Comparison of ENCODE assay signal across 1 cellular context in the genomic region with DNA sequence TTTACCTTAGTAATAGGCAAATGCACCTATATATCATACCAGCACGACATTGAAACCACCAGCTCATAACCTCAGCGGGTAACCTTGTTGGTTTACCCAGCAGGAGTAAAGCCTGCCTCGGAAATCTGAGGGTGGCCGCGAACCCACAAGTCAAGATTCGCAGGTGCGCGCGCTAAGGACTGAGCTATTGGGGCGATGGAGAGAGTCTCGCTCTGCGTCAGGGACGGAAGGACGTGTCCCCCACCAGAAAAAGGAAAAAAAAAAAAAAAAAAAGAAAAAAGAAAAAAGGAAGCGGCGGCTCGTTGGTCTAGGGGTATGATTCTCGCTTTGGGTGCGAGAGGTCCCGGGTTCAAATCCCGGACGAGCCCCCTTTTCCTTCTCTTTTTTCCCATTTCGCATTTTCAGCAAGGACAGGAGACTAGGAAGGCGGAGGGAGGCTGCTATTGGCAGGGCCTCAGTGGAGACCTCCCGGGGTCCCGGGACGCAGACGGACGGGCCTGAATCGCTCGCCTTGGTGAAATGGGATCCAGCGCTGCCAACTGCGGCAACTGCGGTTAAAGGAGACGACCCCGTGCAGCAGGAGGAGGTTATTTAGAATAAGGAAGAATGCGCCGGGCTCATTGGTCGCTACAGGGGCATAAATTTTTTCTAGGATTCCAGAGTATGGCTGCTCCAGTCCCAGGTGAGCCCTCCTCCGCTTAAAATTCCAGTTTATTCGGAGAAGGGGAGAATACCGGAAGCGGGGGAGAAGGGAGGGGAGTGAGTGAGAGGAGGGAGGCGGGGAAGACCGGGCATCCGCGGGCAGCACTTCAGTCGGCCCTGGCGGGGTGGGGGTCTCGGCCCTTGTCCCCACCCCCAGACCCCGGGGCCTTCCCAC.
TF ChIP-seq lines count a peak whose summit lies in the region.

A gene (plus strand): TSS at position 407 of the 877 bp plus-strand sequence.

TF ChIP-seq in K562, 482 proteins besides CTCF, POLR2A, EP300 and RAD21 (continued from another document):
- TF ChIP-seq, protein P1, sequence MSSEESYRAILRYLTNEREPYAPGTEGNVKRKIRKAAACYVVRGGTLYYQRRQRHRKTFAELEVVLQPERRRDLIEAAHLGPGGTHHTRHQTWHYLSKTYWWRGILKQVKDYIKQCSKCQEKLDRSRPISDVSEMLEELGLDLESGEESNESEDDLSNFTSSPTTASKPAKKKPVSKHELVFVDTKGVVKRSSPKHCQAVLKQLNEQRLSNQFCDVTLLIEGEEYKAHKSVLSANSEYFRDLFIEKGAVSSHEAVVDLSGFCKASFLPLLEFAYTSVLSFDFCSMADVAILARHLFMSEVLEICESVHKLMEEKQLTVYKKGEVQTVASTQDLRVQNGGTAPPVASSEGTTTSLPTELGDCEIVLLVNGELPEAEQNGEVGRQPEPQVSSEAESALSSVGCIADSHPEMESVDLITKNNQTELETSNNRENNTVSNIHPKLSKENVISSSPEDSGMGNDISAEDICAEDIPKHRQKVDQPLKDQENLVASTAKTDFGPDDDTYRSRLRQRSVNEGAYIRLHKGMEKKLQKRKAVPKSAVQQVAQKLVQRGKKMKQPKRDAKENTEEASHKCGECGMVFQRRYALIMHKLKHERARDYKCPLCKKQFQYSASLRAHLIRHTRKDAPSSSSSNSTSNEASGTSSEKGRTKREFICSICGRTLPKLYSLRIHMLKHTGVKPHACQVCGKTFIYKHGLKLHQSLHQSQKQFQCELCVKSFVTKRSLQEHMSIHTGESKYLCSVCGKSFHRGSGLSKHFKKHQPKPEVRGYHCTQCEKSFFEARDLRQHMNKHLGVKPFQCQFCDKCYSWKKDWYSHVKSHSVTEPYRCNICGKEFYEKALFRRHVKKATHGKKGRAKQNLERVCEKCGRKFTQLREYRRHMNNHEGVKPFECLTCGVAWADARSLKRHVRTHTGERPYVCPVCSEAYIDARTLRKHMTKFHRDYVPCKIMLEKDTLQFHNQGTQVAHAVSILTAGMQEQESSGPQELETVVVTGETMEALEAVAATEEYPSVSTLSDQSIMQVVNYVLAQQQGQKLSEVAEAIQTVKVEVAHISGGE (CRISPR knock-in tag; IDR thresholded peaks at IDR 0.05), result no peak
- peak; percentile 57; the same call in 1 of the 2 replicates for TF ChIP-seq NBN (IDR thresholded peaks at IDR 0.05; ENCODE audit: low read depth)
- TF ChIP-seq KDM1A (IDR thresholded peaks at IDR 0.05), result peak; percentile 72 to 74; a peak in 3 of 4 replicates
- peak; percentile 75 for TF ChIP-seq HNRNPLL (IDR thresholded peaks at IDR 0.05; ENCODE audit: low read depth, low read length, poor library complexity, severe bottlenecking)
- 0 out of 2 replicates have a peak, but pooled peaks have one; percentile 40 for TF ChIP-seq HDAC2 (IDR thresholded peaks at IDR 0.05)
- no peak for TF ChIP-seq HDAC6 (IDR thresholded peaks at IDR 0.05; ENCODE audit: low read depth, low read length)
- TF ChIP-seq, protein P2, sequence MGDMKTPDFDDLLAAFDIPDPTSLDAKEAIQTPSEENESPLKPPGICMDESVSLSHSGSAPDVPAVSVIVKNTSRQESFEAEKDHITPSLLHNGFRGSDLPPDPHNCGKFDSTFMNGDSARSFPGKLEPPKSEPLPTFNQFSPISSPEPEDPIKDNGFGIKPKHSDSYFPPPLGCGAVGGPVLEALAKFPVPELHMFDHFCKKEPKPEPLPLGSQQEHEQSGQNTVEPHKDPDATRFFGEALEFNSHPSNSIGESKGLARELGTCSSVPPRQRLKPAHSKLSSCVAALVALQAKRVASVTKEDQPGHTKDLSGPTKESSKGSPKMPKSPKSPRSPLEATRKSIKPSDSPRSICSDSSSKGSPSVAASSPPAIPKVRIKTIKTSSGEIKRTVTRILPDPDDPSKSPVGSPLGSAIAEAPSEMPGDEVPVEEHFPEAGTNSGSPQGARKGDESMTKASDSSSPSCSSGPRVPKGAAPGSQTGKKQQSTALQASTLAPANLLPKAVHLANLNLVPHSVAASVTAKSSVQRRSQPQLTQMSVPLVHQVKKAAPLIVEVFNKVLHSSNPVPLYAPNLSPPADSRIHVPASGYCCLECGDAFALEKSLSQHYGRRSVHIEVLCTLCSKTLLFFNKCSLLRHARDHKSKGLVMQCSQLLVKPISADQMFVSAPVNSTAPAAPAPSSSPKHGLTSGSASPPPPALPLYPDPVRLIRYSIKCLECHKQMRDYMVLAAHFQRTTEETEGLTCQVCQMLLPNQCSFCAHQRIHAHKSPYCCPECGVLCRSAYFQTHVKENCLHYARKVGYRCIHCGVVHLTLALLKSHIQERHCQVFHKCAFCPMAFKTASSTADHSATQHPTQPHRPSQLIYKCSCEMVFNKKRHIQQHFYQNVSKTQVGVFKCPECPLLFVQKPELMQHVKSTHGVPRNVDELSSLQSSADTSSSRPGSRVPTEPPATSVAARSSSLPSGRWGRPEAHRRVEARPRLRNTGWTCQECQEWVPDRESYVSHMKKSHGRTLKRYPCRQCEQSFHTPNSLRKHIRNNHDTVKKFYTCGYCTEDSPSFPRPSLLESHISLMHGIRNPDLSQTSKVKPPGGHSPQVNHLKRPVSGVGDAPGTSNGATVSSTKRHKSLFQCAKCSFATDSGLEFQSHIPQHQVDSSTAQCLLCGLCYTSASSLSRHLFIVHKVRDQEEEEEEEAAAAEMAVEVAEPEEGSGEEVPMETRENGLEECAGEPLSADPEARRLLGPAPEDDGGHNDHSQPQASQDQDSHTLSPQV (IDR thresholded peaks at IDR 0.05), result no peak
- no peak for TF ChIP-seq HSF4 (CRISPR knock-in tag; IDR thresholded peaks at IDR 0.05; ENCODE audit: borderline replicate concordance)
- TF ChIP-seq, protein P3, sequence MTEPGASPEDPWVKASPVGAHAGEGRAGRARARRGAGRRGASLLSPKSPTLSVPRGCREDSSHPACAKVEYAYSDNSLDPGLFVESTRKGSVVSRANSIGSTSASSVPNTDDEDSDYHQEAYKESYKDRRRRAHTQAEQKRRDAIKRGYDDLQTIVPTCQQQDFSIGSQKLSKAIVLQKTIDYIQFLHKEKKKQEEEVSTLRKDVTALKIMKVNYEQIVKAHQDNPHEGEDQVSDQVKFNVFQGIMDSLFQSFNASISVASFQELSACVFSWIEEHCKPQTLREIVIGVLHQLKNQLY (CRISPR knock-in tag; conservative IDR thresholded peaks at IDR 0.05), result no peak
- peak; percentile 69 for TF ChIP-seq POLR3A (IDR thresholded peaks at IDR 0.05; ENCODE audit: borderline replicate concordance, extremely low read depth, insufficient read depth, insufficient read length)
- TF ChIP-seq DPF2 (IDR thresholded peaks at IDR 0.05), result no peak
- TF ChIP-seq SUPT5H (IDR thresholded peaks at IDR 0.05), result no peak
- no peak for TF ChIP-seq ZNF41 (CRISPR knock-in tag; conservative IDR thresholded peaks at IDR 0.05)
- TF ChIP-seq ZSCAN29 (IDR thresholded peaks at IDR 0.05), result peak; percentile 31; the same call in 1 of the 2 replicates
- TF ChIP-seq, protein P4, sequence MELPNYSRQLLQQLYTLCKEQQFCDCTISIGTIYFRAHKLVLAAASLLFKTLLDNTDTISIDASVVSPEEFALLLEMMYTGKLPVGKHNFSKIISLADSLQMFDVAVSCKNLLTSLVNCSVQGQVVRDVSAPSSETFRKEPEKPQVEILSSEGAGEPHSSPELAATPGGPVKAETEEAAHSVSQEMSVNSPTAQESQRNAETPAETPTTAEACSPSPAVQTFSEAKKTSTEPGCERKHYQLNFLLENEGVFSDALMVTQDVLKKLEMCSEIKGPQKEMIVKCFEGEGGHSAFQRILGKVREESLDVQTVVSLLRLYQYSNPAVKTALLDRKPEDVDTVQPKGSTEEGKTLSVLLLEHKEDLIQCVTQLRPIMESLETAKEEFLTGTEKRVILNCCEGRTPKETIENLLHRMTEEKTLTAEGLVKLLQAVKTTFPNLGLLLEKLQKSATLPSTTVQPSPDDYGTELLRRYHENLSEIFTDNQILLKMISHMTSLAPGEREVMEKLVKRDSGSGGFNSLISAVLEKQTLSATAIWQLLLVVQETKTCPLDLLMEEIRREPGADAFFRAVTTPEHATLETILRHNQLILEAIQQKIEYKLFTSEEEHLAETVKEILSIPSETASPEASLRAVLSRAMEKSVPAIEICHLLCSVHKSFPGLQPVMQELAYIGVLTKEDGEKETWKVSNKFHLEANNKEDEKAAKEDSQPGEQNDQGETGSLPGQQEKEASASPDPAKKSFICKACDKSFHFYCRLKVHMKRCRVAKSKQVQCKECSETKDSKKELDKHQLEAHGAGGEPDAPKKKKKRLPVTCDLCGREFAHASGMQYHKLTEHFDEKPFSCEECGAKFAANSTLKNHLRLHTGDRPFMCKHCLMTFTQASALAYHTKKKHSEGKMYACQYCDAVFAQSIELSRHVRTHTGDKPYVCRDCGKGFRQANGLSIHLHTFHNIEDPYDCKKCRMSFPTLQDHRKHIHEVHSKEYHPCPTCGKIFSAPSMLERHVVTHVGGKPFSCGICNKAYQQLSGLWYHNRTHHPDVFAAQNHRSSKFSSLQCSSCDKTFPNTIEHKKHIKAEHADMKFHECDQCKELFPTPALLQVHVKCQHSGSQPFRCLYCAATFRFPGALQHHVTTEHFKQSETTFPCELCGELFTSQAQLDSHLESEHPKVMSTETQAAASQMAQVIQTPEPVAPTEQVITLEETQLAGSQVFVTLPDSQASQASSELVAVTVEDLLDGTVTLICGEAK (IDR thresholded peaks at IDR 0.05), result peak; percentile 42; the same call in 1 of the 2 replicates
- TF ChIP-seq, protein P4 (CRISPR knock-in tag; IDR thresholded peaks at IDR 0.05), result no peak
- no peak for TF ChIP-seq MYNN (IDR thresholded peaks at IDR 0.05)
- no peak for TF ChIP-seq MYNN (CRISPR knock-in tag; IDR thresholded peaks at IDR 0.05)
- TF ChIP-seq ADNP (tag; IDR thresholded peaks at IDR 0.05), result peak; percentile 96
- TF ChIP-seq SMAD2 (IDR thresholded peaks at IDR 0.05; ENCODE audit: low read depth, low read length), result no peak
- TF ChIP-seq, protein P5, sequence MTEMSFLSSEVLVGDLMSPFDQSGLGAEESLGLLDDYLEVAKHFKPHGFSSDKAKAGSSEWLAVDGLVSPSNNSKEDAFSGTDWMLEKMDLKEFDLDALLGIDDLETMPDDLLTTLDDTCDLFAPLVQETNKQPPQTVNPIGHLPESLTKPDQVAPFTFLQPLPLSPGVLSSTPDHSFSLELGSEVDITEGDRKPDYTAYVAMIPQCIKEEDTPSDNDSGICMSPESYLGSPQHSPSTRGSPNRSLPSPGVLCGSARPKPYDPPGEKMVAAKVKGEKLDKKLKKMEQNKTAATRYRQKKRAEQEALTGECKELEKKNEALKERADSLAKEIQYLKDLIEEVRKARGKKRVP (CRISPR knock-in tag; IDR thresholded peaks at IDR 0.05), result no peak
- 0 out of 4 replicates have a peak, but pooled peaks of 1 of the 2 experiments have one; percentile 4 for TF ChIP-seq HDAC1 (IDR thresholded peaks at IDR 0.05)
- peak; percentile 71 for TF ChIP-seq ELF1 (tag; IDR thresholded peaks at IDR 0.05)
- no peak for TF ChIP-seq SREBF1 (IDR thresholded peaks at IDR 0.05; ENCODE audit: borderline replicate concordance, low read depth, low read length)
- TF ChIP-seq, protein P6, sequence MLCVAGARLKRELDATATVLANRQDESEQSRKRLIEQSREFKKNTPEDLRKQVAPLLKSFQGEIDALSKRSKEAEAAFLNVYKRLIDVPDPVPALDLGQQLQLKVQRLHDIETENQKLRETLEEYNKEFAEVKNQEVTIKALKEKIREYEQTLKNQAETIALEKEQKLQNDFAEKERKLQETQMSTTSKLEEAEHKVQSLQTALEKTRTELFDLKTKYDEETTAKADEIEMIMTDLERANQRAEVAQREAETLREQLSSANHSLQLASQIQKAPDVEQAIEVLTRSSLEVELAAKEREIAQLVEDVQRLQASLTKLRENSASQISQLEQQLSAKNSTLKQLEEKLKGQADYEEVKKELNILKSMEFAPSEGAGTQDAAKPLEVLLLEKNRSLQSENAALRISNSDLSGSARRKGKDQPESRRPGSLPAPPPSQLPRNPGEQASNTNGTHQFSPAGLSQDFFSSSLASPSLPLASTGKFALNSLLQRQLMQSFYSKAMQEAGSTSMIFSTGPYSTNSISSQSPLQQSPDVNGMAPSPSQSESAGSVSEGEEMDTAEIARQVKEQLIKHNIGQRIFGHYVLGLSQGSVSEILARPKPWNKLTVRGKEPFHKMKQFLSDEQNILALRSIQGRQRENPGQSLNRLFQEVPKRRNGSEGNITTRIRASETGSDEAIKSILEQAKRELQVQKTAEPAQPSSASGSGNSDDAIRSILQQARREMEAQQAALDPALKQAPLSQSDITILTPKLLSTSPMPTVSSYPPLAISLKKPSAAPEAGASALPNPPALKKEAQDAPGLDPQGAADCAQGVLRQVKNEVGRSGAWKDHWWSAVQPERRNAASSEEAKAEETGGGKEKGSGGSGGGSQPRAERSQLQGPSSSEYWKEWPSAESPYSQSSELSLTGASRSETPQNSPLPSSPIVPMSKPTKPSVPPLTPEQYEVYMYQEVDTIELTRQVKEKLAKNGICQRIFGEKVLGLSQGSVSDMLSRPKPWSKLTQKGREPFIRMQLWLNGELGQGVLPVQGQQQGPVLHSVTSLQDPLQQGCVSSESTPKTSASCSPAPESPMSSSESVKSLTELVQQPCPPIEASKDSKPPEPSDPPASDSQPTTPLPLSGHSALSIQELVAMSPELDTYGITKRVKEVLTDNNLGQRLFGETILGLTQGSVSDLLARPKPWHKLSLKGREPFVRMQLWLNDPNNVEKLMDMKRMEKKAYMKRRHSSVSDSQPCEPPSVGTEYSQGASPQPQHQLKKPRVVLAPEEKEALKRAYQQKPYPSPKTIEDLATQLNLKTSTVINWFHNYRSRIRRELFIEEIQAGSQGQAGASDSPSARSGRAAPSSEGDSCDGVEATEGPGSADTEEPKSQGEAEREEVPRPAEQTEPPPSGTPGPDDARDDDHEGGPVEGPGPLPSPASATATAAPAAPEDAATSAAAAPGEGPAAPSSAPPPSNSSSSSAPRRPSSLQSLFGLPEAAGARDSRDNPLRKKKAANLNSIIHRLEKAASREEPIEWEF (CRISPR knock-in tag; IDR thresholded peaks at IDR 0.05), result no peak
- no peak for TF ChIP-seq MTA1 (IDR thresholded peaks at IDR 0.05; ENCODE audit: borderline replicate concordance)
